In the genomic region with DNA sequence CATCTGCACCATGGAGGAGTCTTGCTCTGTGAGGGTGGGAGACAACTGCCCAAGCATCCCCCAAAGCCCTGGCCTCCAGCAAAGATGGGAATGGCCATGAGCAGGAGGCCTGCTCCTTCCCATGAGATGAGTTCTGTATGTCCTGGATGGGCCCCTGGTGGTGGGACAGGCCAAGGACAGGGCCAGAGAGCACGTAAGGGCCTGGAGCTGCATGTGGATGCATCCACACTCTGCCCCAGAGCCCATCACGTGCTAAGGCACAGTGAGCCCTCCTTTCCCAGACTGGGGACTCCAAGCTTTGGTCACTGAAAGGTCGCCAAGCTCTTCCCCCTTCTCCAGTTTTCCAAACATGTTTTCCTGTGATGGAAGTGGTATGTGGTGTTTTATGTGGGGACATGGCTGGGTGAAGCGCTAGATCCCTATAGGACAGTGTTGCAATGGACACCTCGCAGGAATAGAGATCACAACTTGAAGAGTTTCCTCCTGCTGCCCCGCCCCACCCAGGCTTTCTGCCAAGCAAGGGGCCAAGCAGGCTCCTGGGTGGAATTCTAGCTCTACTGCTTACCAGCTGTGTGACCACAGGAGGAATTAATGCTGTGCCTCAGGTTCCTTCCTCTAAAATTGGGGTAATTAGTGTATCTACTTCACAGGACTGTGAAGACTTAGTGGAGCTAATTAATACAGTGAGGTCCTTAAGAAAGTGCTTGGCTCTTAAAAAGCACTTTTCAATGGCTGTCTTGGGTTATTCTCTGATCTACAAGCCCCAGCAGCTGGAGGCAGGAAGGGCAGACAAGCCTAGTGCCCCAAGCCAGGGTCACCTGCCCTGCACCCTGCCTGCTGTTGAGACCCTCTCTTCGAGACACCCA, we compare ENCODE assay signal across 8 cellular contexts.
A peak's percentile ranks its signal among the peaks of the same experiment; 100 is the strongest.
DNase-seq lines count a peak whose midpoint lies in the region; ATAC-seq and TF ChIP-seq lines count a peak whose summit lies in the region.

No MANE protein-coding gene starts in this region.

- H3K9me2 ChIP-seq in HCT116 (ENCODE audit: insufficient read depth), result no peaks in the 10 kb centered on the region

- no peaks in the 10 kb centered on the region for H3K36me3 ChIP-seq in HCT116 (ENCODE audit: control insufficient read depth in 1 of 2, insufficient read depth in 2 of 2, low read length in 2 of 2)

- TF ChIP-seq RAD21 in HCT116 (IDR thresholded peaks at IDR 0.05; ENCODE audit: low read depth), result no peak

- intact Hi-C loops in HCT116 (cut with micrococcal nuclease), result no loop called here

- H3K4me1 Mint-ChIP-seq in stimulated activated effector memory CD8-positive, alpha-beta T cell treated with anti-CD3 and anti-CD28 coated beads, Interleukin-12 subunit alpha, Interleukin-12 subunit beta, amount 100 ng/mL, for 72 hours, result peaks cover 62% of the 10 kb centered on the region

- no TSS peak for BruUV-seq in HCT116 (replicated peaks; lab: Mats Ljungman, UMichigan)

- RAD21 ChIA-PET in HCT116 (lab: Charles Lee; ENCODE audit: low non-redundant PET in 1 of 2, low total read pairs in 2 of 2, uncharacterized antibody in 2 of 2, unreplicated experiment in 2 of 2), result interaction anchor here in 1 of 2 experiments (1.0 kb wide), 1 partner anchor 20 kb away, joined by 4 read pairs; no protein-coding TSS in a partner anchor

- DNase-seq in HCT116 (ENCODE audit: low read depth, low spot score), result no peak
- peak; percentile 47 to 75 for DNase-seq in foreskin keratinocyte
- no peak for DNase-seq in stimulated activated effector memory CD8-positive, alpha-beta T cell treated with anti-CD3 and anti-CD28 coated beads, Interleukin-12 subunit alpha, Interleukin-12 subunit beta, amount 100 ng/mL, for 72 hours (ENCODE audit: low spot score in 2 of 2)
- DNase-seq in midbrain (lab: John Stamatoyannopoulos, UW), result no peak
- DNase-seq in NCI-H526 (lab: John Stamatoyannopoulos, UW), result no peak
- no peak for DNase-seq in NK-92 treated with Interleukin-12 subunit alpha and Interleukin-12 subunit beta, amount 100 ng/mL, for 24 hours (lab: John Stamatoyannopoulos, UW)

- H2AFZ ChIP-seq in HCT116 (ENCODE audit: low read depth, low read length, poor library complexity, severe bottlenecking), result no peak overlapping the region

- H3K27me3 ChIP-seq in HCT116 (ENCODE audit: insufficient read depth, low read length) (no peaks in the 10 kb centered on the region), foreskin keratinocyte (no peaks in the 10 kb centered on the region)

- TF ChIP-seq POLR2A in HCT116 (IDR thresholded peaks at IDR 0.05; ENCODE audit: borderline replicate concordance, extremely low read depth, insufficient read depth, insufficient read length), result no peak

- H4K20me1 ChIP-seq in HCT116 (ENCODE audit: insufficient read depth), result no peaks in the 10 kb centered on the region

- 0 out of 2 replicates have a peak overlapping the region, but pooled peaks have one; percentile 12 for H3K9ac ChIP-seq in HCT116 (ENCODE audit: low read length)

- H3K36me3 Mint-ChIP-seq in stimulated activated effector memory CD8-positive, alpha-beta T cell treated with anti-CD3 and anti-CD28 coated beads, Interleukin-12 subunit alpha, Interleukin-12 subunit beta, amount 100 ng/mL, for 72 hours, result peaks cover 43% of the 10 kb centered on the region

- H3K79me2 ChIP-seq in HCT116 (ENCODE audit: insufficient read depth, low read length), result no peaks in the 10 kb centered on the region; the same call in 1 of the 2 replicates

- TF ChIP-seq CTCF in HCT116 (IDR thresholded peaks at IDR 0.05 in 2 of 3, conservative IDR thresholded peaks at IDR 0.05 in 1 of 3; ENCODE audit: borderline replicate concordance in 1 of 3, insufficient read depth in 1 of 3, low read depth in 2 of 3, low read length in 2 of 3) (peak in 2 of 3 experiments; percentile 32 to 38; a peak in 4 of 6 replicates), foreskin keratinocyte (conservative IDR thresholded peaks at IDR 0.05) (peak; percentile 3)

- peak; percentile 62 for ATAC-seq in HCT116
- ATAC-seq in SK-N-SH treated with all-trans-retinoic acid at 6 μM for 48 hours, result peak; percentile 62
- ATAC-seq in foreskin keratinocyte, result peak; percentile 4
- ATAC-seq in stimulated activated effector memory CD8-positive, alpha-beta T cell treated with anti-CD3 and anti-CD28 coated beads, Interleukin-12 subunit alpha, Interleukin-12 subunit beta, amount 100 ng/mL, for 72 hours, result no peak
- no peak for ATAC-seq in HG03457 (IDR thresholded peaks at IDR 0.05; ENCODE audit: unreplicated experiment)

- H3K4me3 Mint-ChIP-seq in stimulated activated effector memory CD8-positive, alpha-beta T cell treated with anti-CD3 and anti-CD28 coated beads, Interleukin-12 subunit alpha, Interleukin-12 subunit beta, amount 100 ng/mL, for 72 hours, result peak overlapping the region; percentile 62

- POLR2A ChIA-PET in HCT116 (lab: Charles Lee), result no interaction called here

- CTCF ChIA-PET in HCT116 (lab: Charles Lee), result interaction anchor here (2.1 kb wide), 1 partner anchor 36 kb away, joined by 7 read pairs; no protein-coding TSS in a partner anchor

- H3K27ac ChIP-seq in HCT116 (ENCODE audit: low read depth, low read length) (no peak overlapping the region), foreskin keratinocyte (no peak overlapping the region)

- H3K4me3 ChIP-seq in HCT116 (replicated peaks in 1 of 2; ENCODE audit: low read depth in 1 of 2, low read length in 2 of 2), result no peak overlapping the region

- H3K4me2 ChIP-seq in HCT116 (ENCODE audit: low read length), result peak overlapping the region; percentile 55

- H3K27ac Mint-ChIP-seq in stimulated activated effector memory CD8-positive, alpha-beta T cell treated with anti-CD3 and anti-CD28 coated beads, Interleukin-12 subunit alpha, Interleukin-12 subunit beta, amount 100 ng/mL, for 72 hours, result peak overlapping the region; percentile 90

- no peaks in the 10 kb centered on the region for H3K9me3 ChIP-seq in HCT116 (ENCODE audit: control insufficient read depth in 1 of 2, insufficient read depth in 1 of 2, low read depth in 1 of 2, low read length in 2 of 2)

- peaks cover 20 to 30% of the 10 kb centered on the region in 2 experiments for H3K4me1 ChIP-seq in HCT116 (ENCODE audit: control insufficient read depth in 1 of 2, insufficient read depth in 2 of 2, low read length in 2 of 2)
- H3K4me1 ChIP-seq in foreskin keratinocyte, result peaks cover 20% of the 10 kb centered on the region

- H3K9me3 Mint-ChIP-seq in stimulated activated effector memory CD8-positive, alpha-beta T cell treated with anti-CD3 and anti-CD28 coated beads, Interleukin-12 subunit alpha, Interleukin-12 subunit beta, amount 100 ng/mL, for 72 hours, result no peaks in the 10 kb centered on the region

TF ChIP-seq in HCT116, 20 proteins besides CTCF, POLR2A, EP300 and RAD21 (continues in another document):
- TF ChIP-seq ELF1 (IDR thresholded peaks at IDR 0.05; ENCODE audit: borderline replicate concordance, low read depth) (no peak), ZNF274 (IDR thresholded peaks at IDR 0.05; ENCODE audit: low read depth, low read length) (no peak), SRF (IDR thresholded peaks at IDR 0.05; ENCODE audit: low read depth) (no peak), CEBPB (IDR thresholded peaks at IDR 0.05; ENCODE audit: low read depth) (no peak), EZH2phosphoT487 (IDR thresholded peaks at IDR 0.05; ENCODE audit: borderline replicate concordance) (no peak), SIN3A (IDR thresholded peaks at IDR 0.05; ENCODE audit: low read depth) (no peak), YY1 (IDR thresholded peaks at IDR 0.05; ENCODE audit: extremely low read depth, insufficient replicate concordance, low read depth, low read length) (no peak), EGR1 (IDR thresholded peaks at IDR 0.05; ENCODE audit: low read depth) (no peak)

TF ChIP-seq in SK-N-SH treated with all-trans-retinoic acid at 6 μM for 48 hours, 23 proteins besides CTCF, POLR2A, EP300 and RAD21 (continues in another document):
- TF ChIP-seq RARB (CRISPR knock-in tag; IDR thresholded peaks at IDR 0.05) (no peak), SNAI2 (CRISPR knock-in tag; IDR thresholded peaks at IDR 0.05) (no peak), BACH2 (CRISPR knock-in tag; IDR thresholded peaks at IDR 0.05; ENCODE audit: borderline replicate concordance) (no peak), ARNTL (CRISPR knock-in tag; IDR thresholded peaks at IDR 0.05; ENCODE audit: borderline replicate concordance, low read depth) (no peak), TCF4 (CRISPR knock-in tag; IDR thresholded peaks at IDR 0.05; ENCODE audit: borderline replicate concordance) (no peak)
- TF ChIP-seq, protein P1, sequence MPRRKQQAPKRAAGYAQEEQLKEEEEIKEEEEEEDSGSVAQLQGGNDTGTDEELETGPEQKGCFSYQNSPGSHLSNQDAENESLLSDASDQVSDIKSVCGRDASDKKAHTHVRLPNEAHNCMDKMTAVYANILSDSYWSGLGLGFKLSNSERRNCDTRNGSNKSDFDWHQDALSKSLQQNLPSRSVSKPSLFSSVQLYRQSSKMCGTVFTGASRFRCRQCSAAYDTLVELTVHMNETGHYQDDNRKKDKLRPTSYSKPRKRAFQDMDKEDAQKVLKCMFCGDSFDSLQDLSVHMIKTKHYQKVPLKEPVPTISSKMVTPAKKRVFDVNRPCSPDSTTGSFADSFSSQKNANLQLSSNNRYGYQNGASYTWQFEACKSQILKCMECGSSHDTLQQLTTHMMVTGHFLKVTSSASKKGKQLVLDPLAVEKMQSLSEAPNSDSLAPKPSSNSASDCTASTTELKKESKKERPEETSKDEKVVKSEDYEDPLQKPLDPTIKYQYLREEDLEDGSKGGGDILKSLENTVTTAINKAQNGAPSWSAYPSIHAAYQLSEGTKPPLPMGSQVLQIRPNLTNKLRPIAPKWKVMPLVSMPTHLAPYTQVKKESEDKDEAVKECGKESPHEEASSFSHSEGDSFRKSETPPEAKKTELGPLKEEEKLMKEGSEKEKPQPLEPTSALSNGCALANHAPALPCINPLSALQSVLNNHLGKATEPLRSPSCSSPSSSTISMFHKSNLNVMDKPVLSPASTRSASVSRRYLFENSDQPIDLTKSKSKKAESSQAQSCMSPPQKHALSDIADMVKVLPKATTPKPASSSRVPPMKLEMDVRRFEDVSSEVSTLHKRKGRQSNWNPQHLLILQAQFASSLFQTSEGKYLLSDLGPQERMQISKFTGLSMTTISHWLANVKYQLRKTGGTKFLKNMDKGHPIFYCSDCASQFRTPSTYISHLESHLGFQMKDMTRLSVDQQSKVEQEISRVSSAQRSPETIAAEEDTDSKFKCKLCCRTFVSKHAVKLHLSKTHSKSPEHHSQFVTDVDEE (CRISPR knock-in tag; IDR thresholded peaks at IDR 0.05), result no peak
- TF ChIP-seq, protein P2, sequence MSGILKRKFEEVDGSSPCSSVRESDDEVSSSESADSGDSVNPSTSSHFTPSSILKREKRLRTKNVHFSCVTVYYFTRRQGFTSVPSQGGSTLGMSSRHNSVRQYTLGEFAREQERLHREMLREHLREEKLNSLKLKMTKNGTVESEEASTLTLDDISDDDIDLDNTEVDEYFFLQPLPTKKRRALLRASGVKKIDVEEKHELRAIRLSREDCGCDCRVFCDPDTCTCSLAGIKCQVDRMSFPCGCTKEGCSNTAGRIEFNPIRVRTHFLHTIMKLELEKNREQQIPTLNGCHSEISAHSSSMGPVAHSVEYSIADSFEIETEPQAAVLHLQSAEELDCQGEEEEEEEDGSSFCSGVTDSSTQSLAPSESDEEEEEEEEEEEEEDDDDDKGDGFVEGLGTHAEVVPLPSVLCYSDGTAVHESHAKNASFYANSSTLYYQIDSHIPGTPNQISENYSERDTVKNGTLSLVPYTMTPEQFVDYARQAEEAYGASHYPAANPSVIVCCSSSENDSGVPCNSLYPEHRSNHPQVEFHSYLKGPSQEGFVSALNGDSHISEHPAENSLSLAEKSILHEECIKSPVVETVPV (CRISPR knock-in tag; IDR thresholded peaks at IDR 0.05), result no peak

Comparison
In these comparisons a context has a peak if more than half of its experiments do, and no peak if none do; other contexts are left out.
1. ATAC-seq: peak in HCT116 (single experiment), SK-N-SH treated with all-trans-retinoic acid at 6 μM for 48 hours (single experiment) and foreskin keratinocyte (single experiment); none in stimulated activated effector memory CD8-positive, alpha-beta T cell treated with anti-CD3 and anti-CD28 coated beads, Interleukin-12 subunit alpha, Interleukin-12 subunit beta, amount 100 ng/mL, for 72 hours (single experiment) and HG03457 (single experiment).
2. DNase-seq: peak in foreskin keratinocyte (2 of 2); none in HCT116 (single experiment), stimulated activated effector memory CD8-positive, alpha-beta T cell treated with anti-CD3 and anti-CD28 coated beads, Interleukin-12 subunit alpha, Interleukin-12 subunit beta, amount 100 ng/mL, for 72 hours (0 of 2), midbrain (single experiment), NCI-H526 (0 of 2) and NK-92 treated with Interleukin-12 subunit alpha and Interleukin-12 subunit beta, amount 100 ng/mL, for 24 hours (single experiment).